ENCODE assay signal across 13 cellular contexts in the genomic region with DNA sequence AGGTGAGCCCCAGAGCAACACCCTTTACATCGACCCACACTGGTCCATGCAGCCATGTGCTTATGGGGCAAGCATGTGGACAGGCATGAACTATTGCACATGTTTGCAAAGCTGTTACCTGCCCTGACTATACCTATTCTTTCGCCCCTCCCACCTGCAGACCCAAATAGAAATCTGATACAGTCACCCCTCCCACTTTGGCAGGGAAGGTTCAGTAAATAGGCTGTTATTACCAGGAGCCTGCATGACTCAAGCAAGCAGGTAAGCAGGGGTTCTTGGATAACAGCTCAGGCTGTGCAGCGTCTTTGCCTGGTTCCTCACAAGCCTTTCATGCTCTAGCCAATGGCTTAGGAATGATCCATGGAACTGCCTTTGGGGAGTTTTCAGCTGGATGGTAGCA.
"Had no signal": no experiment of that assay in that cellular context is flagged by ENCODE, and none has a peak within 500 bp of the region (broad histone marks: within the 10 kb centered on the region; RNA-seq: fewer than 3 reads in every experiment).

No MANE protein-coding gene starts in this region.

- H3K9me3 ChIP-seq: prostate gland had no signal

- H3K4me3 ChIP-seq: cardiac muscle cell, prostate gland had no signal

- ATAC-seq: activated CD4-positive, CD25-positive, alpha-beta regulatory T cell treated with anti-CD3 and anti-CD28 coated beads, Interleukin-2, amount 50 U/mL, for 24 hours; right cardiac atrium; stimulated activated memory B cell treated with anti-CD40 and anti-IgM and Interleukin-4, amounts not matched to agents 10 μg/mL and 1 μg/mL and 100 μg/mL, for 72 hours had no signal

- H3K36me3 ChIP-seq: cardiac muscle cell, prostate gland had no signal

- DNase-seq: activated CD4-positive, alpha-beta T cell treated with anti-CD3 and anti-CD28 coated beads, Interleukin-2, amount 50 U/mL, for 1 hour; activated CD8-positive, alpha-beta memory T cell treated with anti-CD3 and anti-CD28 coated beads for 24 hours; activated naive CD4-positive, alpha-beta T cell; aorta; endodermal cell; hippocampal formation; kidney glomerular epithelial cell; midbrain; right cardiac atrium had no signal

- H3K27me3 ChIP-seq: cardiac muscle cell had no signal

- H3K27ac ChIP-seq: cardiac muscle cell, prostate gland had no signal

- H3K4me1 ChIP-seq: prostate gland had no signal
